ENCODE assay signal across 11 cellular contexts in genomic region chr18:63832470-63832869, GRCh38. TPM values are rescaled to one million over a fixed set of nuclear protein-coding genes. Genes with fewer than 3 reads are reported as not detected.
A peak's percentile ranks its signal among the peaks of the same experiment; 100 is the strongest.
DNase-seq lines count a peak whose midpoint lies in the region; ATAC-seq, FAIRE-seq and TF ChIP-seq lines count a peak whose summit lies in the region.
"Had no signal": no experiment of that assay in that cellular context is flagged by ENCODE, and none has a peak within 500 bp of the region (broad histone marks: within the 10 kb centered on the region; RNA-seq: fewer than 3 reads in every experiment).

No MANE protein-coding gene starts in this region.

- H3K27me3 ChIP-seq in keratinocyte (ENCODE audit: control insufficient read depth, extremely low read depth, insufficient read depth, low read length) (no peaks in the 10 kb centered on the region), body of pancreas (no peaks in the 10 kb centered on the region)
- H3K27me3 ChIP-seq: neutrophil had no signal

- WGBS in body of pancreas, 2 donors = 65 to 81% methylated on average over 1 of the region's 1 CpG

- no peak for TF ChIP-seq CTCF in keratinocyte (optimal IDR thresholded peaks at IDR 0.05 in 1 of 3, IDR thresholded peaks at IDR 0.05 in 1 of 3, conservative IDR thresholded peaks at IDR 0.05 in 1 of 3; ENCODE audit: extremely low read depth in 1 of 3, insufficient read depth in 2 of 3, low read length in 3 of 3)
- TF ChIP-seq CTCF in body of pancreas (IDR thresholded peaks at IDR 0.05) = no peak

- H3K9ac ChIP-seq in keratinocyte (ENCODE audit: control insufficient read depth, extremely low read depth, insufficient read depth, low read length) = peak overlapping the region; percentile 6

- H3K4me2 ChIP-seq in keratinocyte (ENCODE audit: control insufficient read depth, extremely low read depth, insufficient read depth, low read depth, low read length) = peak overlapping the region; percentile 68

- H4K20me1 ChIP-seq in keratinocyte (ENCODE audit: control insufficient read depth, extremely low read depth, insufficient read depth, low read length) = no peaks in the 10 kb centered on the region

- FAIRE-seq in keratinocyte (lab: Jason Lieb, UNC) = peak; percentile 95

- DNase-seq in HCEC 1CT (peak; percentile 93), keratinocyte (ENCODE audit: low read depth, low spot score) (peak; percentile 69), GF-D8 (lab: John Stamatoyannopoulos, UW) (no peak), body of pancreas (no peak), DMS 273 treated with DMSO at 0.1 percent for 48 hours (lab: John Stamatoyannopoulos, UW) (no peak)
- DNase-seq: activated CD4-positive, alpha-beta T cell treated with anti-CD3 and anti-CD28 coated beads, Interleukin-2, amount 50 U/mL, for 1 hour; cerebellar nuclear complex; OCI-M1 had no signal

- dilution Hi-C loops in keratinocyte (cut with MboI; ENCODE audit: extremely low pct_ligation_motif_present, low sequenced_read_pairs) = no loop called here

- no peaks in the 10 kb centered on the region for H3K79me2 ChIP-seq in keratinocyte (ENCODE audit: control insufficient read depth, insufficient read depth, low read length)

- ATAC-seq in GM18868 (IDR thresholded peaks at IDR 0.05; ENCODE audit: unreplicated experiment) (peak; percentile 65), HG03558 (IDR thresholded peaks at IDR 0.05; ENCODE audit: extremely low read depth, unreplicated experiment) (peak; percentile 61), body of pancreas (no peak)

- H2AFZ ChIP-seq in keratinocyte (ENCODE audit: control insufficient read depth, low read length) = no peak overlapping the region

- H3K9me3 ChIP-seq in keratinocyte (ENCODE audit: control insufficient read depth, low read depth, low read length) = no peaks in the 10 kb centered on the region
- no peaks in the 10 kb centered on the region for H3K9me3 ChIP-seq in body of pancreas
- H3K9me3 ChIP-seq: neutrophil had no signal

- H3K36me3 ChIP-seq in keratinocyte (ENCODE audit: control insufficient read depth in 2 of 2, extremely low read depth in 1 of 2, insufficient read depth in 2 of 2, low read length in 2 of 2) = no peaks in the 10 kb centered on the region
- no peaks in the 10 kb centered on the region for H3K36me3 ChIP-seq in body of pancreas (replicated peaks in 1 of 2; ENCODE audit: insufficient read depth in 1 of 2, low read depth in 2 of 2)
- H3K36me3 ChIP-seq: neutrophil had no signal

- H3K27ac ChIP-seq in keratinocyte (ENCODE audit: control insufficient read depth, insufficient read depth, low read length) = peak overlapping the region; percentile 88
- H3K27ac ChIP-seq in body of pancreas = no peak overlapping the region

- no peak for TF ChIP-seq POLR2A in body of pancreas (IDR thresholded peaks at IDR 0.05)

- H3K4me1 ChIP-seq in keratinocyte (ENCODE audit: control insufficient read depth, extremely low read depth, insufficient read depth, low read length) (peaks cover 35% of the 10 kb centered on the region), body of pancreas (no peaks in the 10 kb centered on the region)

- intact Hi-C loops in body of pancreas (cut with DNase I) = no loop called here

- H3K4me3 ChIP-seq in keratinocyte (ENCODE audit: control insufficient read depth in 2 of 3, extremely low read depth in 1 of 3, insufficient read depth in 2 of 3, low read depth in 1 of 3, low read length in 3 of 3) = no peak overlapping the region
- no peak overlapping the region for H3K4me3 ChIP-seq in body of pancreas

- no peaks in the 10 kb centered on the region for H3K9me1 ChIP-seq in keratinocyte (ENCODE audit: control insufficient read depth, extremely low read depth, insufficient read depth, low read length)

RNA-seq across cellular contexts. Expression of gene SERPINB2, which starts 55.0 kb away (rescaled TPM):
- polyA plus RNA-seq in keratinocyte = 555 to 1,052 TPM (median 733 TPM) in 3 replicates
- 712 TPM for polyA plus RNA-seq in keratinocyte (2011; ENCODE audit: low read depth)
- 414 and 847 TPM in 2 replicates for polyA plus RNA-seq in keratinocyte (2011; cell fraction: cytosol; rRNA removed)
- polyA plus RNA-seq in keratinocyte (2011; cell fraction: nucleus; rRNA removed) = 2,301 and 2,504 TPM in 2 replicates
- 233 and 890 TPM in 2 replicates for polyA plus RNA-seq in keratinocyte (2012; ENCODE audit: low replicate concordance)
- 174 to 585 TPM (median 505 TPM) in 3 replicates for polyA minus RNA-seq in keratinocyte
- 251 TPM for polyA minus RNA-seq in keratinocyte (2011; cell fraction: cytosol; rRNA and poly(A)+ RNA removed)
- polyA minus RNA-seq in keratinocyte (2011; cell fraction: nucleus; rRNA and poly(A)+ RNA removed) = 720 and 1,118 TPM in 2 replicates
- 1 to 10 TPM in 1 of 2 donors, not detected in 1; 1.6 TPM for total RNA-seq in body of pancreas

RNA-seq across cellular contexts. Expression of gene SERPINB7, which starts 57.3 kb away (rescaled TPM):
- polyA plus RNA-seq in keratinocyte = 293 to 589 TPM (median 408 TPM) in 3 replicates
- polyA plus RNA-seq in keratinocyte (2011; ENCODE audit: low read depth) = 405 TPM
- 232 and 512 TPM in 2 replicates for polyA plus RNA-seq in keratinocyte (2011; cell fraction: cytosol; rRNA removed)
- polyA plus RNA-seq in keratinocyte (2011; cell fraction: nucleus; rRNA removed) = 548 and 655 TPM in 2 replicates
- polyA plus RNA-seq in keratinocyte (2012; ENCODE audit: low replicate concordance) = 196 and 644 TPM in 2 replicates
- polyA minus RNA-seq in keratinocyte = 118 to 615 TPM (median 323 TPM) in 3 replicates
- 133 TPM for polyA minus RNA-seq in keratinocyte (2011; cell fraction: cytosol; rRNA and poly(A)+ RNA removed)
- polyA minus RNA-seq in keratinocyte (2011; cell fraction: nucleus; rRNA and poly(A)+ RNA removed) = 309 and 528 TPM in 2 replicates
- not detected for total RNA-seq in body of pancreas

Comparison
In these comparisons a context has a peak if more than half of its experiments do, and no peak if none do; other contexts are left out.
1. DNase-seq: peak in HCEC 1CT (single experiment) and keratinocyte (single experiment); none in GF-D8 (single experiment), body of pancreas (0 of 4) and DMS 273 treated with DMSO at 0.1 percent for 48 hours (single experiment).